ENCODE assay signal across 15 cellular contexts in genomic region chr2:229914182-229914581, GRCh38. TPM values are rescaled to one million over a fixed set of nuclear protein-coding genes. Genes with fewer than 3 reads are reported as not detected.
A peak's percentile ranks its signal among the peaks of the same experiment; 100 is the strongest.
DNase-seq lines count a peak whose midpoint lies in the region; TF ChIP-seq lines count a peak whose summit lies in the region.
"Had no signal": no experiment of that assay in that cellular context is flagged by ENCODE, and none has a peak within 500 bp of the region (broad histone marks: within the 10 kb centered on the region; RNA-seq: fewer than 3 reads in every experiment).

No MANE protein-coding gene starts in this region.

- H3K27me3 Mint-ChIP-seq in MCF 10A (ENCODE audit: insufficient read depth, unreplicated experiment) (no peaks in the 10 kb centered on the region), endodermal cell (ENCODE audit: insufficient read depth) (no peaks in the 10 kb centered on the region)

- no peak for TF ChIP-seq POLR2A in spleen (IDR thresholded peaks at IDR 0.05)

- H3K4me1 ChIP-seq in mammary epithelial cell (ENCODE audit: insufficient read depth, low read length) (peaks cover 3% of the 10 kb centered on the region), endodermal cell (ENCODE audit: control insufficient read depth, insufficient read depth, low read length) (no peaks in the 10 kb centered on the region), spleen (peaks cover 33 to 100% (median 92%) of the 10 kb centered on the region in 6 donors), BE2C (0 out of 2 replicates have a peak, but pooled peaks cover 3% of the 10 kb centered on the region)
- H3K4me1 ChIP-seq: SJSA1 had no signal

- in situ Hi-C loops in mammary epithelial cell (cut with MboI; ENCODE audit: low sequenced_read_pairs in 2 of 2), result no loop called here

- H3K9me3 Mint-ChIP-seq in MCF 10A (ENCODE audit: unreplicated experiment) (no peaks in the 10 kb centered on the region), endodermal cell (no peaks in the 10 kb centered on the region)

- dilution Hi-C loops in mammary epithelial cell (cut with HindIII; ENCODE audit: low sequenced_read_pairs), result no loop called here

- H3K4me2 ChIP-seq in mammary epithelial cell (ENCODE audit: insufficient read depth, low read depth, low read length), result no peak overlapping the region

- 92% methylated on average over 2 of the region's 2 CpGs for WGBS in mammary epithelial cell (ENCODE audit: low coverage, missing lambda C conversion rate)
- WGBS in endodermal cell (ENCODE audit: insufficient coverage in 1 of 2, insufficient read length in 1 of 2), 2 experiments, result 100% methylated on average over 1 of the region's 2 CpGs
- 52 to 59% (median 55%) methylated on average over 2 of the region's 2 CpGs for WGBS in spleen, 5 donors

- POLR2A ChIA-PET in MCF 10A (lab: Yijun Ruan, JAX), result no interaction called here

- intact Hi-C loops in MCF 10A (cut with micrococcal nuclease), result no loop called here
- intact Hi-C loops in mammary epithelial cell (cut with micrococcal nuclease), result no loop called here
- intact Hi-C loops in spleen (cut with DNase I; ENCODE audit: low total_unique reads), result loop anchor here (10.0 kb wide), 1 partner anchor 109 kb away; no protein-coding TSS in a partner anchor

- H4K20me1 ChIP-seq in mammary epithelial cell (ENCODE audit: insufficient read depth, low read length), result peaks cover 19% of the 10 kb centered on the region

- CTCF ChIA-PET in MCF 10A (lab: Yijun Ruan, JAX) (no interaction called here), mammary epithelial cell (lab: Charles Lee; ENCODE audit: low non-redundant PET) (no interaction called here)

- peak overlapping the region; percentile 25 for H3K27ac Mint-ChIP-seq in MCF 10A (ENCODE audit: low read depth, unreplicated experiment)
- H3K27ac Mint-ChIP-seq in endodermal cell, result peak overlapping the region; percentile 48

- H3K27ac ChIP-seq in mammary epithelial cell (ENCODE audit: insufficient read depth, low read depth, low read length), result no peak overlapping the region
- H3K27ac ChIP-seq in endodermal cell (ENCODE audit: low read depth, low read length), result no peak overlapping the region
- peak overlapping the region in 6 of 8 donors; percentile 6 to 68 (median 50) for H3K27ac ChIP-seq in spleen
- H3K27ac ChIP-seq: sigmoid colon, SJSA1 had no signal

- DNase-seq in MCF 10A (ENCODE audit: unreplicated experiment) (no peak), mammary epithelial cell (no peak), NOMO-1 treated with dmso at 0.1 percent for 144 hours (lab: John Stamatoyannopoulos, UW; ENCODE audit: unreplicated experiment) (peak; percentile 11), endodermal cell (no peak), spleen (no peak), globus pallidus (ENCODE audit: low spot score) (no peak), GDM1 (lab: John Stamatoyannopoulos, UW) (no peak), BE2C (no peak)
- DNase-seq: effector CD4-positive, alpha-beta T cell; Kasumi-1; NCI-H187; NCI-H446; occipital lobe; sigmoid colon had no signal

- H3K4me1 Mint-ChIP-seq in MCF 10A (ENCODE audit: insufficient read depth, unreplicated experiment), result peaks cover 35% of the 10 kb centered on the region
- peaks cover 31% of the 10 kb centered on the region for H3K4me1 Mint-ChIP-seq in endodermal cell

- H3K9ac ChIP-seq in mammary epithelial cell (ENCODE audit: insufficient read depth, low read length) (no peak overlapping the region), endodermal cell (ENCODE audit: extremely low read depth, low read length, poor library complexity, severe bottlenecking) (no peak overlapping the region)

- H3K9me3 ChIP-seq in mammary epithelial cell (replicated peaks; ENCODE audit: insufficient read depth, low read length), result no peaks in the 10 kb centered on the region
- no peaks in the 10 kb centered on the region for H3K9me3 ChIP-seq in endodermal cell (ENCODE audit: control insufficient read depth, low read length)
- H3K9me3 ChIP-seq in spleen, result no peaks in the 10 kb centered on the region
- no peaks in the 10 kb centered on the region for H3K9me3 ChIP-seq in BE2C
- H3K9me3 ChIP-seq: sigmoid colon, SJSA1 had no signal

- H3K27me3 ChIP-seq in mammary epithelial cell (ENCODE audit: insufficient read depth, low read length) (no peaks in the 10 kb centered on the region), endodermal cell (ENCODE audit: control insufficient read depth, insufficient read depth, low read length, poor library complexity, severe bottlenecking) (no peaks in the 10 kb centered on the region), spleen (replicated peaks in 1 of 7) (no peaks in the 10 kb centered on the region), BE2C (no peaks in the 10 kb centered on the region)
- H3K27me3 ChIP-seq: sigmoid colon, SJSA1 had no signal

- H2AFZ ChIP-seq in mammary epithelial cell (ENCODE audit: low read depth, low read length), result no peak overlapping the region

- H3K4me3 Mint-ChIP-seq in MCF 10A (ENCODE audit: unreplicated experiment) (no peak overlapping the region), endodermal cell (no peak overlapping the region)

- TF ChIP-seq CTCF in MCF 10A (IDR thresholded peaks at IDR 0.05; ENCODE audit: unreplicated experiment) (no peak), mammary epithelial cell (conservative IDR thresholded peaks at IDR 0.05 in 1 of 2, IDR thresholded peaks at IDR 0.05 in 1 of 2; ENCODE audit: extremely low read depth in 1 of 2, insufficient read depth in 1 of 2, low read depth in 1 of 2, low read length in 2 of 2) (no peak), endodermal cell (conservative IDR thresholded peaks at IDR 0.05) (no peak), spleen (IDR thresholded peaks at IDR 0.05 in 8 of 11, conservative IDR thresholded peaks at IDR 0.05 in 3 of 11) (no peak), BE2C (IDR thresholded peaks at IDR 0.05; ENCODE audit: low read depth, low read length) (no peak)

- BruUV-seq in MCF 10A (replicated peaks; lab: Mats Ljungman, UMichigan), result no TSS peak
- no TSS peak for BruUV-seq in mammary epithelial cell (replicated peaks; lab: Mats Ljungman, UMichigan)

- peaks cover 16% of the 10 kb centered on the region for H3K36me3 ChIP-seq in mammary epithelial cell (ENCODE audit: insufficient read depth, low read length)
- H3K36me3 ChIP-seq in endodermal cell (ENCODE audit: control insufficient read depth, insufficient read depth, low read length), result peaks cover 44% of the 10 kb centered on the region
- peaks cover 0 to 30% (median 0%) of the 10 kb centered on the region in 6 donors for H3K36me3 ChIP-seq in spleen
- peaks cover 17% of the 10 kb centered on the region for H3K36me3 ChIP-seq in BE2C

- peaks cover 20% of the 10 kb centered on the region for H3K36me3 Mint-ChIP-seq in MCF 10A (ENCODE audit: insufficient read depth, unreplicated experiment)
- peaks cover 24% of the 10 kb centered on the region for H3K36me3 Mint-ChIP-seq in endodermal cell (ENCODE audit: low read depth)

- H3K79me2 ChIP-seq in mammary epithelial cell (ENCODE audit: insufficient read depth, low read length), result peaks cover 98% of the 10 kb centered on the region

- H3K4me3 ChIP-seq in mammary epithelial cell (replicated peaks in 1 of 3; ENCODE audit: insufficient read depth in 1 of 3, low read depth in 2 of 3, low read length in 3 of 3) (no peak overlapping the region), endodermal cell (ENCODE audit: low read length) (no peak overlapping the region), spleen (peak overlapping the region in 1 of 8 donors; percentile 3), BE2C (ENCODE audit: low read depth, low read length) (no peak overlapping the region)
- H3K4me3 ChIP-seq: sigmoid colon, SJSA1 had no signal

RNA-seq across cellular contexts. Expression of gene TRIP12, which starts 7.6 kb away (rescaled TPM):
- total RNA-seq in MCF 10A (2022), result 221 and 265 TPM in 2 replicates
- total RNA-seq in mammary epithelial cell, result 100 to 1,000 TPM; 235 to 245 TPM
- 66.0 TPM for polyA plus RNA-seq in mammary epithelial cell
- polyA minus RNA-seq in mammary epithelial cell, result 390 TPM
- 100 to 1,000 TPM; 177 to 229 TPM for total RNA-seq in endodermal cell
- 98.1 TPM for polyA plus RNA-seq in endodermal cell (2013, experiment 1 of 2)
- 101 TPM for polyA plus RNA-seq in endodermal cell (2013, experiment 2 of 2)
- 100 to 1,000 TPM; 177 to 263 (median 224) TPM for total RNA-seq in spleen
- 10 to 100 TPM; 15.3 to 24.7 (median 18.1) TPM for polyA plus RNA-seq in spleen
- polyA plus RNA-seq in BE2C (2012; ENCODE audit: insufficient read depth, insufficient read length, low read depth), result 47.6 TPM

RNA-seq across cellular contexts. Expression of gene FBXO36, which starts 8.1 kb away (rescaled TPM):
- total RNA-seq in MCF 10A (2022) (2.2 and 3.6 TPM in 2 replicates), mammary epithelial cell (1 to 10 TPM in 1 of 2 donors, under 1 TPM in 1; 0.75 to 5.2 TPM), endodermal cell (10 to 100 TPM in 1 of 2 donors, 1 to 10 TPM in 1; 6.7 to 13.3 TPM), spleen (1 to 10 TPM in 5 of 7 donors, under 1 TPM in 2; 0.54 to 2.6 (median 1.5) TPM)
- polyA plus RNA-seq in mammary epithelial cell (0.86 TPM), spleen (under 1 TPM; 0.36 to 0.59 (median 0.38) TPM)
- polyA minus RNA-seq in mammary epithelial cell, result not detected
- 7.5 TPM for polyA plus RNA-seq in endodermal cell (2013, experiment 1 of 2)
- 7.9 TPM for polyA plus RNA-seq in endodermal cell (2013, experiment 2 of 2)
- polyA plus RNA-seq in BE2C (2012; ENCODE audit: insufficient read depth, insufficient read length, low read depth), result 1.1 TPM

Comparison
In these comparisons a context has a peak if more than half of its experiments do, and no peak if none do; other contexts are left out.
1. H3K27ac ChIP-seq: peak in spleen (6 of 8); none in mammary epithelial cell (single experiment) and endodermal cell (single experiment).